Comparison of ENCODE assay signal across 13 cellular contexts in the genomic region with DNA sequence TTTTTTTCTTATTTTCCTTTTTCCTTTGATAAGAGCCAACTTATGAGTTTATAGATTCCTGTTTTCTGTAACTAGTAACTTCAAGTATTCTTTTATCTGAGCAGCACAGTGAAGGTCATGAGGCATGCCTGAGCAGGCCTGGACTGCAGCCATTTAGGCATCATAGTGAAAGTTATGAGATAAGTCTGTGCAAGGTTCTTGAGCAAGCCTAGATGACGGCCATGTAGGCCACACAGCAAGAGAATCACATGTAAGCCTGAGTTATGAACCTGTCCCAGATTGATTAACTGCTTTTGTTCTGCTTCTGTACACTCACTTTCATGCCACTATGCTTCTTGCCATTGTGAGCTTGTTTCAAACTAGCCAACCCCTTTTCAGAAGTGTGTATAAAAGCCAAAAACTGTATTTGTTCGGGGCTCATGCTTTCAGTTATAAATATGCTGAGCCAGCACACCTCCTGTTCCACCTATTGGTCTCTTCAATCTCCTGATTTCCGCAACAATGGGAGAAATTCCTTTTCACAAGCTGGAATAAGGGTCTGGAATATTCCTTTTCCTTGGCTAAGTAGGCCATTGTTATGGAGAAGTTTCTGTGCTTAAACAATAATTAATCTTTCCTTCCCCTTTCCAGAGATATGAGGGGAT.
A peak's percentile ranks its signal among the peaks of the same experiment; 100 is the strongest.
DNase-seq lines count a peak whose midpoint lies in the region; ATAC-seq, FAIRE-seq and TF ChIP-seq lines count a peak whose summit lies in the region.
"Had no signal": no experiment of that assay in that cellular context is flagged by ENCODE, and none has a peak within 500 bp of the region (broad histone marks: within the 10 kb centered on the region; RNA-seq: fewer than 3 reads in every experiment).

No MANE protein-coding gene starts in this region.

- no peak overlapping the region for H3K4me2 ChIP-seq in K562 (ENCODE audit: insufficient read depth, low read length)

- no peaks in the 10 kb centered on the region for H4K20me1 ChIP-seq in K562 (replicated peaks; ENCODE audit: control insufficient read depth, insufficient read depth, low read length)

- TF ChIP-seq RAD21 in K562 (CRISPR knock-in tag; conservative IDR thresholded peaks at IDR 0.05 in 1 of 2, IDR thresholded peaks at IDR 0.05 in 1 of 2): no peak

- no peaks in the 10 kb centered on the region for H3K9me1 ChIP-seq in K562 (ENCODE audit: control insufficient read depth, insufficient read depth, low read length)

- H3K4me1 ChIP-seq in K562 (replicated peaks in 1 of 2; ENCODE audit: control insufficient read depth in 2 of 2, insufficient read depth in 2 of 2, low read length in 2 of 2): no peaks in the 10 kb centered on the region

- H3K27ac ChIP-seq in K562 (ENCODE audit: extremely low read depth, low read depth, low read length): no peak overlapping the region

- peaks cover 2% of the 10 kb centered on the region for H3K27me3 Mint-ChIP-seq in activated CD4-positive, alpha-beta T cell treated with anti-CD3 and anti-CD28 coated beads for 36 hours
- no peaks in the 10 kb centered on the region for H3K27me3 Mint-ChIP-seq in stimulated activated memory B cell treated with anti-CD40 and anti-IgM and Interleukin-4, amounts not matched to agents 10 μg/mL and 1 μg/mL and 100 μg/mL, for 72 hours

- FAIRE-seq in K562 (lab: Jason Lieb, UNC): no peak
- FAIRE-seq: H54 had no signal

- H3K79me2 ChIP-seq in K562 (ENCODE audit: control insufficient read depth, insufficient read depth, low read length): no peaks in the 10 kb centered on the region

- TF ChIP-seq EP300 in K562 (IDR thresholded peaks at IDR 0.05; ENCODE audit: low read length): no peak

- DNase-seq in K562 (ENCODE audit: extremely low read depth in 1 of 4, low spot score in 3 of 4): no peak
- peak; percentile 8 for DNase-seq in non-pigmented ciliary epithelial cell (ENCODE audit: low read depth)
- DNase-seq in activated CD4-positive, alpha-beta T cell treated with anti-CD3 and anti-CD28 coated beads for 36 hours: no peak
- DNase-seq in G401 (ENCODE audit: low spot score): no peak
- no peak for DNase-seq in stimulated activated CD4-positive, alpha-beta T cell treated with anti-CD3 and anti-CD28 coated beads, Interleukin-4, amount 100 ng/mL, for 24 hours
- DNase-seq: DND-41; endodermal cell; naive thymus-derived CD4-positive, alpha-beta T cell; NCI-H1417 had no signal

- CTCF ChIA-PET in K562 (lab: Yijun Ruan, JAX; ENCODE audit: low intra/inter-chr PET ratio): no interaction called here
- CTCF ChIA-PET in activated CD4-positive, alpha-beta T cell treated with anti-CD3 and anti-CD28 coated beads for 36 hours (lab: Charles Lee): no interaction called here

- TF ChIP-seq CTCF in K562 (IDR thresholded peaks at IDR 0.05 in 2 of 3, conservative IDR thresholded peaks at IDR 0.05 in 1 of 3; ENCODE audit: insufficient read depth in 2 of 3, low read depth in 1 of 3, low read length in 3 of 3): no peak

- no peaks in the 10 kb centered on the region for H3K36me3 ChIP-seq in K562 (ENCODE audit: control insufficient read depth, insufficient read depth, low read length)

- peaks cover 7% of the 10 kb centered on the region for H3K9me3 Mint-ChIP-seq in activated CD4-positive, alpha-beta T cell treated with anti-CD3 and anti-CD28 coated beads for 36 hours (ENCODE audit: low read depth)
- peaks cover 6% of the 10 kb centered on the region for H3K9me3 Mint-ChIP-seq in stimulated activated memory B cell treated with anti-CD40 and anti-IgM and Interleukin-4, amounts not matched to agents 10 μg/mL and 1 μg/mL and 100 μg/mL, for 72 hours

- POLR2A ChIA-PET in K562 (lab: Yijun Ruan, JAX): no interaction called here
- POLR2A ChIA-PET in activated CD4-positive, alpha-beta T cell treated with anti-CD3 and anti-CD28 coated beads for 36 hours (lab: Charles Lee): no interaction called here

- ATAC-seq in GM19023 (IDR thresholded peaks at IDR 0.05; ENCODE audit: unreplicated experiment) (peak; percentile 71), HG02884 (IDR thresholded peaks at IDR 0.05; ENCODE audit: unreplicated experiment) (peak; percentile 91), K562 (no peak)
- ATAC-seq in activated CD4-positive, alpha-beta T cell treated with anti-CD3 and anti-CD28 coated beads for 36 hours: no peak
- ATAC-seq in stimulated activated memory B cell treated with anti-CD40 and anti-IgM and Interleukin-4, amounts not matched to agents 10 μg/mL and 1 μg/mL and 100 μg/mL, for 72 hours: no peak
- ATAC-seq: naive thymus-derived CD4-positive, alpha-beta T cell had no signal

- no peaks in the 10 kb centered on the region for H3K9me3 ChIP-seq in K562 (replicated peaks; ENCODE audit: control insufficient read depth, insufficient read depth, low read depth, low read length)

- no peaks in the 10 kb centered on the region for H3K36me3 Mint-ChIP-seq in activated CD4-positive, alpha-beta T cell treated with anti-CD3 and anti-CD28 coated beads for 36 hours (ENCODE audit: low read depth)
- peaks cover 6% of the 10 kb centered on the region for H3K36me3 Mint-ChIP-seq in stimulated activated memory B cell treated with anti-CD40 and anti-IgM and Interleukin-4, amounts not matched to agents 10 μg/mL and 1 μg/mL and 100 μg/mL, for 72 hours

- H3K4me3 Mint-ChIP-seq in activated CD4-positive, alpha-beta T cell treated with anti-CD3 and anti-CD28 coated beads for 36 hours: no peak overlapping the region
- H3K4me3 Mint-ChIP-seq in stimulated activated memory B cell treated with anti-CD40 and anti-IgM and Interleukin-4, amounts not matched to agents 10 μg/mL and 1 μg/mL and 100 μg/mL, for 72 hours: no peak overlapping the region
- H3K4me3 Mint-ChIP-seq: endodermal cell; naive thymus-derived CD4-positive, alpha-beta T cell had no signal

- H2AFZ ChIP-seq in K562 (ENCODE audit: low read depth, low read length): no peak overlapping the region

- intact Hi-C loops in K562 (cut with micrococcal nuclease): no loop called here
- intact Hi-C loops in activated CD4-positive, alpha-beta T cell treated with anti-CD3 and anti-CD28 coated beads for 36 hours (cut with DNase I, micrococcal nuclease): no loop called here

- H3K4me1 Mint-ChIP-seq in activated CD4-positive, alpha-beta T cell treated with anti-CD3 and anti-CD28 coated beads for 36 hours: no peaks in the 10 kb centered on the region
- H3K4me1 Mint-ChIP-seq in stimulated activated memory B cell treated with anti-CD40 and anti-IgM and Interleukin-4, amounts not matched to agents 10 μg/mL and 1 μg/mL and 100 μg/mL, for 72 hours: no peaks in the 10 kb centered on the region
- H3K4me1 Mint-ChIP-seq: endodermal cell had no signal

- no peaks in the 10 kb centered on the region for H3K27me3 ChIP-seq in K562 (ENCODE audit: control insufficient read depth in 2 of 2, insufficient read depth in 2 of 2, low read length in 2 of 2)

- no peak overlapping the region for H3K27ac Mint-ChIP-seq in activated CD4-positive, alpha-beta T cell treated with anti-CD3 and anti-CD28 coated beads for 36 hours
- no peak overlapping the region for H3K27ac Mint-ChIP-seq in stimulated activated memory B cell treated with anti-CD40 and anti-IgM and Interleukin-4, amounts not matched to agents 10 μg/mL and 1 μg/mL and 100 μg/mL, for 72 hours
- H3K27ac Mint-ChIP-seq: endodermal cell; naive thymus-derived CD4-positive, alpha-beta T cell had no signal

- H3K4me3 ChIP-seq in K562: no peak overlapping the region

- in situ Hi-C loops in K562 (cut with MboI) (no loop called here), G401 (cut with HindIII; ENCODE audit: low sequenced_read_pairs) (no loop called here)

- TF ChIP-seq POLR2A in K562 (conservative IDR thresholded peaks at IDR 0.05): no peak

- H3K9ac ChIP-seq in K562 (ENCODE audit: insufficient read depth in 1 of 2, low read depth in 2 of 2, low read length in 2 of 2): no peak overlapping the region

- BruUV-seq in K562 (replicated peaks; lab: Mats Ljungman, UMichigan): no TSS peak

- WGBS in K562 (ENCODE audit: insufficient coverage, low coverage, missing lambda C conversion rate): 0% methylated on average over 3 of the region's 3 CpGs

TF ChIP-seq in K562, 482 proteins besides CTCF, POLR2A, EP300 and RAD21 (continues in another document):
- TF ChIP-seq NFE2 (IDR thresholded peaks at IDR 0.05; ENCODE audit: low read depth) (no peak), ZNF778 (CRISPR knock-in tag; IDR thresholded peaks at IDR 0.05) (no peak), GABPA (tag; conservative IDR thresholded peaks at IDR 0.05; ENCODE audit: low read depth) (no peak), TCF3 (CRISPR knock-in tag; IDR thresholded peaks at IDR 0.05) (no peak), MAFG (tag; conservative IDR thresholded peaks at IDR 0.05) (peak; percentile 21; the same call in 1 of the 2 replicates), BACH1 (tag; IDR thresholded peaks at IDR 0.05) (no peak), NFRKB (IDR thresholded peaks at IDR 0.05; ENCODE audit: low read depth) (no peak), MAFK (IDR thresholded peaks at IDR 0.05; ENCODE audit: low read length) (0 out of 2 replicates have a peak, but pooled peaks have one; percentile 12)
- TF ChIP-seq, protein P1, sequence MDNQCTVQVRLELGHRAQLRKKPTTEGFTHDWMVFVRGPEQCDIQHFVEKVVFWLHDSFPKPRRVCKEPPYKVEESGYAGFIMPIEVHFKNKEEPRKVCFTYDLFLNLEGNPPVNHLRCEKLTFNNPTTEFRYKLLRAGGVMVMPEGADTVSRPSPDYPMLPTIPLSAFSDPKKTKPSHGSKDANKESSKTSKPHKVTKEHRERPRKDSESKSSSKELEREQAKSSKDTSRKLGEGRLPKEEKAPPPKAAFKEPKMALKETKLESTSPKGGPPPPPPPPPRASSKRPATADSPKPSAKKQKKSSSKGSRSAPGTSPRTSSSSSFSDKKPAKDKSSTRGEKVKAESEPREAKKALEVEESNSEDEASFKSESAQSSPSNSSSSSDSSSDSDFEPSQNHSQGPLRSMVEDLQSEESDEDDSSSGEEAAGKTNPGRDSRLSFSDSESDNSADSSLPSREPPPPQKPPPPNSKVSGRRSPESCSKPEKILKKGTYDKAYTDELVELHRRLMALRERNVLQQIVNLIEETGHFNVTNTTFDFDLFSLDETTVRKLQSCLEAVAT (IDR thresholded peaks at IDR 0.05): no peak
- TF ChIP-seq, protein P2, sequence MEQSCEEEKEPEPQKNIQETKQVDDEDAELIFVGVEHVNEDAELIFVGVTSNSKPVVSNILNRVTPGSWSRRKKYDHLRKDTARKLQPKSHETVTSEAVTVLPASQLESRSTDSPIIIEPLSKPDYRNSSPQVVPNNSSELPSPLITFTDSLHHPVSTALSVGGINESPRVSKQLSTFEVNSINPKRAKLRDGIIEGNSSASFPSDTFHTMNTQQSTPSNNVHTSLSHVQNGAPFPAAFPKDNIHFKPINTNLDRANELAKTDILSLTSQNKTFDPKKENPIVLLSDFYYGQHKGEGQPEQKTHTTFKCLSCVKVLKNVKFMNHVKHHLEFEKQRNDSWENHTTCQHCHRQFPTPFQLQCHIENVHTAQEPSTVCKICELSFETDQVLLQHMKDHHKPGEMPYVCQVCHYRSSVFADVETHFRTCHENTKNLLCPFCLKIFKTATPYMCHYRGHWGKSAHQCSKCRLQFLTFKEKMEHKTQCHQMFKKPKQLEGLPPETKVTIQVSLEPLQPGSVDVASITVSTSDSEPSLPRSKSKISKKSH (CRISPR knock-in tag; IDR thresholded peaks at IDR 0.05): no peak

Comparison
In these comparisons a context has a peak if more than half of its experiments do, and no peak if none do; other contexts are left out.
1. ATAC-seq: peak in GM19023 (single experiment) and HG02884 (single experiment); none in K562 (single experiment), activated CD4-positive, alpha-beta T cell treated with anti-CD3 and anti-CD28 coated beads for 36 hours (single experiment) and stimulated activated memory B cell treated with anti-CD40 and anti-IgM and Interleukin-4, amounts not matched to agents 10 μg/mL and 1 μg/mL and 100 μg/mL, for 72 hours (single experiment).